Comparison of ENCODE assay signal across 31 cellular contexts in genomic region chr16:19180741-19181140, GRCh38. TPM values are rescaled to one million over a fixed set of nuclear protein-coding genes. Genes with fewer than 3 reads are reported as not detected.
"Had no signal": no experiment of that assay in that cellular context is flagged by ENCODE, and none has a peak within 500 bp of the region (broad histone marks: within the 10 kb centered on the region; RNA-seq: fewer than 3 reads in every experiment).

No MANE protein-coding gene starts in this region.

- H3K4me1 Mint-ChIP-seq: activated CD4-positive, alpha-beta memory T cell treated with anti-CD3 and anti-CD28 coated beads, Interleukin-2, amount 10 ng/mL, durations not matched to agents 7 days and 5 days; activated CD4-positive, alpha-beta T cell treated with anti-CD3 and anti-CD28 coated beads, Interleukin-2, amount 10 ng/mL, durations not matched to agents 7 days and 5 days; activated naive CD4-positive, alpha-beta T cell treated with anti-CD3 and anti-CD28 coated beads, Interleukin-2, amount 10 ng/mL, durations not matched to agents 7 days and 5 days; activated naive CD8-positive, alpha-beta T cell treated with anti-CD3 and anti-CD28 coated beads, Interleukin-2, amount 10 ng/mL, durations not matched to agents 7 days and 5 days; brain; T-helper 17 cell had no signal

- H3K27me3 ChIP-seq: ascending aorta, breast epithelium, cardiac muscle cell, colonic mucosa, foreskin keratinocyte, gastrocnemius medialis had no signal

- H3K36me3 Mint-ChIP-seq: activated naive CD4-positive, alpha-beta T cell treated with anti-CD3 and anti-CD28 coated beads, Interleukin-2, amount 10 ng/mL, durations not matched to agents 7 days and 5 days; activated naive CD4-positive, alpha-beta T cell treated with anti-CD3 and anti-CD28 coated beads, Interleukin-2, amount 50 U/mL, for 72 hours; activated naive CD8-positive, alpha-beta T cell treated with anti-CD3 and anti-CD28 coated beads, Interleukin-2, amount 10 ng/mL, durations not matched to agents 7 days and 5 days had no signal

- H3K4me3 Mint-ChIP-seq: activated CD4-positive, alpha-beta memory T cell treated with anti-CD3 and anti-CD28 coated beads, Interleukin-2, amount 10 ng/mL, durations not matched to agents 7 days and 5 days; activated CD4-positive, alpha-beta T cell treated with anti-CD3 and anti-CD28 coated beads, Interleukin-2, amount 10 ng/mL, durations not matched to agents 7 days and 5 days; activated naive CD4-positive, alpha-beta T cell treated with anti-CD3 and anti-CD28 coated beads, Interleukin-2, amount 10 ng/mL, durations not matched to agents 7 days and 5 days; activated naive CD8-positive, alpha-beta T cell treated with anti-CD3 and anti-CD28 coated beads, Interleukin-2, amount 10 ng/mL, durations not matched to agents 7 days and 5 days; activated T-cell treated with anti-CD3 and anti-CD28 coated beads, Interleukin-2, amount 50 U/mL, for 24 hours; activated T-cell treated with anti-CD3 and anti-CD28 coated beads, Interleukin-2, amount 50 U/mL, for 72 hours; brain; T-helper 17 cell; T-helper 2 cell treated with Interferon-gamma antibody and Interleukin-4, amounts not matched to agents 5 μg/mL and 100 μg/mL, for 36 hours had no signal

- H3K9me3 ChIP-seq: ascending aorta, breast epithelium, colonic mucosa, gastrocnemius medialis, heart left ventricle had no signal

- H3K27ac ChIP-seq: ascending aorta, breast epithelium, cardiac muscle cell, colonic mucosa, foreskin keratinocyte, gastrocnemius medialis, heart left ventricle had no signal

- H3K9me3 Mint-ChIP-seq: activated CD4-positive, alpha-beta memory T cell treated with anti-CD3 and anti-CD28 coated beads, Interleukin-2, amount 10 ng/mL, durations not matched to agents 7 days and 5 days; activated CD4-positive, alpha-beta T cell treated with anti-CD3 and anti-CD28 coated beads, Interleukin-2, amount 10 ng/mL, durations not matched to agents 7 days and 5 days; activated naive CD4-positive, alpha-beta T cell treated with anti-CD3 and anti-CD28 coated beads, Interleukin-2, amount 10 ng/mL, durations not matched to agents 7 days and 5 days; activated naive CD8-positive, alpha-beta T cell treated with anti-CD3 and anti-CD28 coated beads, Interleukin-2, amount 10 ng/mL, durations not matched to agents 7 days and 5 days; activated T-cell treated with anti-CD3 and anti-CD28 coated beads, Interleukin-2, amount 50 U/mL, for 24 hours; activated T-cell treated with anti-CD3 and anti-CD28 coated beads, Interleukin-2, amount 50 U/mL, for 72 hours; T-helper 2 cell treated with Interferon-gamma antibody and Interleukin-4, amounts not matched to agents 5 μg/mL and 100 μg/mL, for 36 hours had no signal

- H3K27ac Mint-ChIP-seq: activated CD4-positive, alpha-beta memory T cell treated with anti-CD3 and anti-CD28 coated beads, Interleukin-2, amount 10 ng/mL, durations not matched to agents 7 days and 5 days; activated CD4-positive, alpha-beta T cell treated with anti-CD3 and anti-CD28 coated beads, Interleukin-2, amount 10 ng/mL, durations not matched to agents 7 days and 5 days; activated naive CD4-positive, alpha-beta T cell treated with anti-CD3 and anti-CD28 coated beads, Interleukin-2, amount 10 ng/mL, durations not matched to agents 7 days and 5 days; activated naive CD4-positive, alpha-beta T cell treated with anti-CD3 and anti-CD28 coated beads, Interleukin-2, amount 50 U/mL, for 72 hours; activated naive CD8-positive, alpha-beta T cell treated with anti-CD3 and anti-CD28 coated beads, Interleukin-2, amount 10 ng/mL, durations not matched to agents 7 days and 5 days; activated T-cell treated with anti-CD3 and anti-CD28 coated beads, Interleukin-2, amount 50 U/mL, for 24 hours; activated T-cell treated with anti-CD3 and anti-CD28 coated beads, Interleukin-2, amount 50 U/mL, for 72 hours; T-helper 17 cell; T-helper 2 cell treated with Interferon-gamma antibody and Interleukin-4, amounts not matched to agents 5 μg/mL and 100 μg/mL, for 36 hours had no signal

- H3K27me3 Mint-ChIP-seq: activated naive CD4-positive, alpha-beta T cell treated with anti-CD3 and anti-CD28 coated beads, Interleukin-2, amount 10 ng/mL, durations not matched to agents 7 days and 5 days had no signal

- ATAC-seq: activated naive CD4-positive, alpha-beta T cell treated with anti-CD3 and anti-CD28 coated beads, Interleukin-2, amount 50 U/mL, for 72 hours; activated T-cell treated with anti-CD3 and anti-CD28 coated beads, Interleukin-2, amount 50 U/mL, for 72 hours; esophagus mucosa; foreskin keratinocyte; gastrocnemius medialis; heart left ventricle; T-helper 17 cell had no signal

- DNase-seq: activated CD4-positive, alpha-beta memory T cell treated with anti-CD3 and anti-CD28 coated beads, Interleukin-2, amount 10 ng/mL, durations not matched to agents 7 days and 5 days; activated CD4-positive, alpha-beta T cell treated with anti-CD3 and anti-CD28 coated beads for 1 hour; activated CD4-positive, alpha-beta T cell treated with anti-CD3 and anti-CD28 coated beads for 4 hours; activated CD4-positive, alpha-beta T cell treated with anti-CD3 and anti-CD28 coated beads, Interleukin-2, amount 10 ng/mL, durations not matched to agents 7 days and 5 days; activated CD4-positive, alpha-beta T cell treated with anti-CD3 and anti-CD28 coated beads, Interleukin-2, amount 50 U/mL, for 4 hours; activated CD8-positive, alpha-beta memory T cell treated with anti-CD3 and anti-CD28 coated beads, Interleukin-2, amount 50 U/mL, for 48 hours; activated gamma-delta T cell; activated naive CD4-positive, alpha-beta T cell; activated naive CD4-positive, alpha-beta T cell treated with anti-CD3 and anti-CD28 coated beads, Interleukin-2, amount 10 ng/mL, durations not matched to agents 7 days and 5 days; activated naive CD8-positive, alpha-beta T cell treated with anti-CD3 and anti-CD28 coated beads, Interleukin-2, amount 10 ng/mL, durations not matched to agents 7 days and 5 days; activated T-cell treated with anti-CD3 and anti-CD28 coated beads for 4 hours; activated T-cell treated with anti-CD3 and anti-CD28 coated beads, Interleukin-2, amount 50 U/mL, for 24 hours; activated T-cell treated with anti-CD3 and anti-CD28 coated beads, Interleukin-2, amount 50 U/mL, for 72 hours; central memory CD4-positive, alpha-beta T cell; cerebellar nuclear complex; colonic mucosa; effector CD8-positive, alpha-beta T cell; foreskin keratinocyte; gastrocnemius medialis; glutamatergic neuron; heart left ventricle; T-helper 1 cell; T-helper 17 cell; T1000 had no signal

- H3K4me1 ChIP-seq: breast epithelium, colonic mucosa, foreskin keratinocyte, gastrocnemius medialis had no signal

- H3K4me3 ChIP-seq: ascending aorta, breast epithelium, cardiac muscle cell, colonic mucosa, gastrocnemius medialis, heart left ventricle had no signal

- H3K36me3 ChIP-seq: ascending aorta, breast epithelium, cardiac muscle cell, colonic mucosa, gastrocnemius medialis had no signal

RNA-seq across cellular contexts. Expression of gene SYT17, which starts 12.7 kb away (rescaled TPM):
- total RNA-seq: activated CD4-positive, alpha-beta memory T cell treated with anti-CD3 and anti-CD28 coated beads, Interleukin-2, amount 10 ng/mL, durations not matched to agents 7 days and 5 days; activated CD4-positive, alpha-beta T cell treated with anti-CD3 and anti-CD28 coated beads, Interleukin-2, amount 10 ng/mL, durations not matched to agents 7 days and 5 days; activated naive CD4-positive, alpha-beta T cell treated with anti-CD3 and anti-CD28 coated beads, Interleukin-2, amount 50 U/mL, for 72 hours; activated naive CD8-positive, alpha-beta T cell treated with anti-CD3 and anti-CD28 coated beads, Interleukin-2, amount 10 ng/mL, durations not matched to agents 7 days and 5 days had no signal
